ENCODE assay signal across 21 cellular contexts in genomic region chr1:153801786-153802697, GRCh38. TPM values are rescaled to one million over a fixed set of nuclear protein-coding genes. Genes with fewer than 3 reads are reported as not detected.
DNase-seq lines count a peak whose midpoint lies in the region; ATAC-seq and TF ChIP-seq lines count a peak whose summit lies in the region.
"Had no signal": no experiment of that assay in that cellular context is flagged by ENCODE, and none has a peak within 500 bp of the region (broad histone marks: within the 10 kb centered on the region; RNA-seq: fewer than 3 reads in every experiment).

No MANE protein-coding gene starts in this region.

- H3K9me2 ChIP-seq in GM23338 (ENCODE audit: insufficient read depth), result no peaks in the 10 kb centered on the region

- H3K4me3 ChIP-seq in GM23338 (no peak overlapping the region), neuronal stem cell (ENCODE audit: low read length in 2 of 2) (peak overlapping the region in 1 of 2 donors; percentile 11), thyroid gland (replicated peaks in 1 of 3) (no peak overlapping the region)
- H3K4me3 ChIP-seq: lung, tibial nerve had no signal

- no peak overlapping the region for H4K91ac ChIP-seq in neuronal stem cell (ENCODE audit: low read depth, low read length, poor library complexity)

- H3K4me1 Mint-ChIP-seq in activated CD4-positive, alpha-beta T cell treated with anti-CD3 and anti-CD28 coated beads, Interleukin-2, amount 10 ng/mL, durations not matched to agents 24 days and 14 days, result peaks cover 28% of the 10 kb centered on the region
- peaks cover 19% of the 10 kb centered on the region for H3K4me1 Mint-ChIP-seq in GM23338
- peaks cover 49% of the 10 kb centered on the region for H3K4me1 Mint-ChIP-seq in central memory CD8-positive, alpha-beta T cell

- no CpG with 5 or more reads among the region's 7 CpGs for WGBS in neuronal stem cell (ENCODE audit: extremely low coverage in 2 of 2, insufficient read length in 2 of 2, insufficient replicate concordance in 1 of 2), 2 donors
- 86% methylated on average over 7 of the region's 7 CpGs for WGBS in thyroid gland, 2 donors

- no peak overlapping the region for H2BK120ac ChIP-seq in neuronal stem cell (ENCODE audit: low read depth, low read length)

- H2BK5ac ChIP-seq in neuronal stem cell (ENCODE audit: low read length), result no peak overlapping the region

- intact Hi-C loops in activated CD4-positive, alpha-beta T cell treated with anti-CD3 and anti-CD28 coated beads, Interleukin-2, amount 10 ng/mL, durations not matched to agents 24 days and 14 days (cut with micrococcal nuclease), result no loop called here
- intact Hi-C loops in thyroid gland (cut with DNase I), result no loop called here

- no peaks in the 10 kb centered on the region for H3K9me3 ChIP-seq in neuronal stem cell (replicated peaks in 1 of 2; ENCODE audit: control insufficient read depth in 2 of 2, insufficient read depth in 1 of 2, low read depth in 1 of 2, low read length in 2 of 2)
- H3K9me3 ChIP-seq in thyroid gland, result no peaks in the 10 kb centered on the region
- H3K9me3 ChIP-seq: tibial nerve had no signal

- DNase-seq in activated CD4-positive, alpha-beta T cell treated with anti-CD3 and anti-CD28 coated beads, Interleukin-2, amount 10 ng/mL, durations not matched to agents 24 days and 14 days, result no peak
- DNase-seq in activated CD4-positive, alpha-beta T cell treated with anti-CD3 and anti-CD28 coated beads, Interleukin-2, amount 50 U/mL, for 48 hours, result no peak
- no peak for DNase-seq in GM23338 (ENCODE audit: low spot score)
- no peak for DNase-seq in central memory CD8-positive, alpha-beta T cell (ENCODE audit: low spot score in 2 of 2)
- DNase-seq in neuronal stem cell (ENCODE audit: low spot score), result no peak
- DNase-seq in thyroid gland, result no peak
- no peak for DNase-seq in OCI-M1 (lab: John Stamatoyannopoulos, UW)
- DNase-seq: activated CD4-positive, alpha-beta memory T cell treated with anti-CD3 and anti-CD28 coated beads, Interleukin-2, amount 10 ng/mL, durations not matched to agents 7 days and 5 days; activated gamma-delta T cell treated with Interleukin-2 at 50 U/mL for 16 hours; DMS79 treated with DMSO at 0.1 percent for 48 hours; KBM-7; naive B cell; NCI-H774; small intestine; stimulated activated CD4-positive, alpha-beta T cell treated with anti-CD3 and anti-CD28 coated beads, Interleukin-4, amount 100 ng/mL, for 4 hours; stimulated activated CD8-positive, alpha-beta memory T cell treated with anti-CD3 and anti-CD28 coated beads, Interleukin-4, amount 100 ng/mL, for 48 hours had no signal

- no peak overlapping the region for H3K4me3 Mint-ChIP-seq in activated CD4-positive, alpha-beta T cell treated with anti-CD3 and anti-CD28 coated beads, Interleukin-2, amount 10 ng/mL, durations not matched to agents 24 days and 14 days
- no peak overlapping the region; the same call in 2 of the 3 replicates for H3K4me3 Mint-ChIP-seq in GM23338
- H3K4me3 Mint-ChIP-seq in central memory CD8-positive, alpha-beta T cell, result no peak overlapping the region
- H3K4me3 Mint-ChIP-seq: activated CD4-positive, alpha-beta memory T cell treated with anti-CD3 and anti-CD28 coated beads, Interleukin-2, amount 10 ng/mL, durations not matched to agents 7 days and 5 days; naive B cell had no signal

- H2AFZ ChIP-seq in GM23338, result no peak overlapping the region
- no peak overlapping the region for H2AFZ ChIP-seq in neuronal stem cell (ENCODE audit: low read length)

- no peaks in the 10 kb centered on the region for H4K20me1 ChIP-seq in GM23338 (replicated peaks; ENCODE audit: insufficient read depth)

- no peak overlapping the region for H3K14ac ChIP-seq in neuronal stem cell (ENCODE audit: low read length)

- H3K23ac ChIP-seq in neuronal stem cell (ENCODE audit: low read depth, low read length, poor library complexity), result peak overlapping the region; percentile 13

- peaks cover 25% of the 10 kb centered on the region for H3K36me3 Mint-ChIP-seq in activated CD4-positive, alpha-beta T cell treated with anti-CD3 and anti-CD28 coated beads, Interleukin-2, amount 10 ng/mL, durations not matched to agents 24 days and 14 days (ENCODE audit: low read depth)
- H3K36me3 Mint-ChIP-seq in GM23338 (ENCODE audit: low read depth), result peaks cover 5% of the 10 kb centered on the region; the same call in 1 of the 3 replicates
- peaks cover 13% of the 10 kb centered on the region for H3K36me3 Mint-ChIP-seq in central memory CD8-positive, alpha-beta T cell (ENCODE audit: insufficient read depth)

- H3K27me3 Mint-ChIP-seq in activated CD4-positive, alpha-beta T cell treated with anti-CD3 and anti-CD28 coated beads, Interleukin-2, amount 10 ng/mL, durations not matched to agents 24 days and 14 days, result no peaks in the 10 kb centered on the region
- H3K27me3 Mint-ChIP-seq in GM23338 (ENCODE audit: insufficient read depth, low read depth, poor library complexity), result peaks cover 8% of the 10 kb centered on the region
- H3K27me3 Mint-ChIP-seq in central memory CD8-positive, alpha-beta T cell, result no peaks in the 10 kb centered on the region
- H3K27me3 Mint-ChIP-seq: activated CD4-positive, alpha-beta memory T cell treated with anti-CD3 and anti-CD28 coated beads, Interleukin-2, amount 10 ng/mL, durations not matched to agents 7 days and 5 days; naive B cell; progenitor cell of endocrine pancreas had no signal

- H3K4me1 ChIP-seq in GM23338 (ENCODE audit: insufficient read depth) (peaks cover 7% of the 10 kb centered on the region; the same call in 1 of the 2 replicates), neuronal stem cell (ENCODE audit: control insufficient read depth in 2 of 2, insufficient read depth in 1 of 2, low read depth in 1 of 2, low read length in 2 of 2) (peaks cover 0 to under 1% of the 10 kb centered on the region in 2 donors), thyroid gland (peaks cover 0 to 14% of the 10 kb centered on the region in 2 donors)

- H3K4ac ChIP-seq in neuronal stem cell (ENCODE audit: low read length), result no peak overlapping the region

- H3K79me2 ChIP-seq in GM23338 (replicated peaks; ENCODE audit: insufficient read depth), result no peaks in the 10 kb centered on the region

- H3K9ac ChIP-seq in neuronal stem cell (ENCODE audit: low read depth, low read length, poor library complexity), result no peak overlapping the region

- no peak overlapping the region for H2BK12ac ChIP-seq in neuronal stem cell (ENCODE audit: low read length)

- no peak overlapping the region for H3K27ac ChIP-seq in GM23338 (ENCODE audit: low read depth)
- no peak overlapping the region for H3K27ac ChIP-seq in neuronal stem cell (replicated peaks; ENCODE audit: low read length)
- H3K27ac ChIP-seq in thyroid gland, result no peak overlapping the region

- H3F3A ChIP-seq in GM23338 (replicated peaks; ENCODE audit: low read depth), result 0 out of 2 replicates have a peak, but pooled peaks cover 5% of the 10 kb centered on the region

- H2AK5ac ChIP-seq in neuronal stem cell (ENCODE audit: low read depth, low read length), result no peak overlapping the region

- H3K18ac ChIP-seq in neuronal stem cell (ENCODE audit: low read length), result no peak overlapping the region

- no peak for TF ChIP-seq CTCF in GM23338 (conservative IDR thresholded peaks at IDR 0.05; ENCODE audit: low read depth in 2 of 2)
- TF ChIP-seq CTCF in thyroid gland (IDR thresholded peaks at IDR 0.05), result no peak

- H3K27me3 ChIP-seq in GM23338 (ENCODE audit: insufficient read depth), result no peaks in the 10 kb centered on the region
- H3K27me3 ChIP-seq in neuronal stem cell (ENCODE audit: control insufficient read depth in 3 of 3, insufficient read depth in 3 of 3, low read depth in 1 of 3, low read length in 3 of 3), result peaks cover 0 to 2% (median 0%) of the 10 kb centered on the region in 3 experiments
- no peaks in the 10 kb centered on the region for H3K27me3 ChIP-seq in thyroid gland
- H3K27me3 ChIP-seq: tibial nerve had no signal

- H3K27ac Mint-ChIP-seq in activated CD4-positive, alpha-beta T cell treated with anti-CD3 and anti-CD28 coated beads, Interleukin-2, amount 10 ng/mL, durations not matched to agents 24 days and 14 days, result peak overlapping the region; percentile 39
- peak overlapping the region; percentile 3; the same call in 1 of the 2 replicates for H3K27ac Mint-ChIP-seq in GM23338
- peak overlapping the region; percentile 87 for H3K27ac Mint-ChIP-seq in central memory CD8-positive, alpha-beta T cell (ENCODE audit: low read depth)
- H3K27ac Mint-ChIP-seq: activated CD4-positive, alpha-beta memory T cell treated with anti-CD3 and anti-CD28 coated beads, Interleukin-2, amount 10 ng/mL, durations not matched to agents 7 days and 5 days had no signal

- ATAC-seq in GM23338 (no peak), GM18861 (IDR thresholded peaks at IDR 0.05; ENCODE audit: unreplicated experiment) (no peak)
- no peak for ATAC-seq in central memory CD8-positive, alpha-beta T cell (replicated peaks; ENCODE audit: extremely low read depth, poor library complexity, severe bottlenecking)
- ATAC-seq: Panc1 had no signal

- H3K36me3 ChIP-seq in GM23338 (ENCODE audit: insufficient read depth) (no peaks in the 10 kb centered on the region), neuronal stem cell (replicated peaks in 1 of 2; ENCODE audit: control insufficient read depth in 2 of 2, insufficient read depth in 2 of 2, low read length in 2 of 2) (peaks cover 13 to 69% of the 10 kb centered on the region in 2 donors), thyroid gland (no peaks in the 10 kb centered on the region)

- H3K79me1 ChIP-seq in neuronal stem cell (ENCODE audit: low read depth, low read length), result no peaks in the 10 kb centered on the region

- no peak overlapping the region for H2BK15ac ChIP-seq in neuronal stem cell (ENCODE audit: low read length)

- no peak for TF ChIP-seq POLR2A in thyroid gland (IDR thresholded peaks at IDR 0.05)

- no peak overlapping the region for H4K8ac ChIP-seq in neuronal stem cell (ENCODE audit: low read depth, low read length)

- H3K4me2 ChIP-seq in GM23338, result no peak overlapping the region
- no peak overlapping the region for H3K4me2 ChIP-seq in neuronal stem cell (ENCODE audit: insufficient read depth, low read length, poor library complexity, severe bottlenecking)

- no peaks in the 10 kb centered on the region for H3K9me3 Mint-ChIP-seq in activated CD4-positive, alpha-beta T cell treated with anti-CD3 and anti-CD28 coated beads, Interleukin-2, amount 10 ng/mL, durations not matched to agents 24 days and 14 days
- no peaks in the 10 kb centered on the region for H3K9me3 Mint-ChIP-seq in GM23338
- H3K9me3 Mint-ChIP-seq in central memory CD8-positive, alpha-beta T cell, result no peaks in the 10 kb centered on the region
- H3K9me3 Mint-ChIP-seq: activated CD4-positive, alpha-beta memory T cell treated with anti-CD3 and anti-CD28 coated beads, Interleukin-2, amount 10 ng/mL, durations not matched to agents 7 days and 5 days; naive B cell had no signal

TF ChIP-seq in GM23338, 12 proteins besides CTCF, POLR2A, EP300 and RAD21 (continues in another document):
- no peak for TF ChIP-seq ZNF114 (CRISPR knock-in tag; IDR thresholded peaks at IDR 0.05)

RNA-seq across cellular contexts. Expression of gene SLC27A3, which starts 26.8 kb away (rescaled TPM):
- total RNA-seq in activated CD4-positive, alpha-beta T cell treated with anti-CD3 and anti-CD28 coated beads, Interleukin-2, amount 10 ng/mL, durations not matched to agents 24 days and 14 days, result 10.0 and 10.3 TPM in 2 replicates
- total RNA-seq in GM23338 (2014; rRNA removed; shearing (Covaris generic)), result 18.8 and 24.2 TPM in 2 replicates
- polyA plus RNA-seq in GM23338 (2016; fragmentation: Nextera tagmentation; extraction: Ambion mirVana), result 26.3 and 27.1 TPM in 2 replicates
- 7.5 TPM for polyA plus RNA-seq in neuronal stem cell (2013, experiment 1 of 2)
- 7.2 TPM for polyA plus RNA-seq in neuronal stem cell (2013, experiment 2 of 2)
- total RNA-seq in thyroid gland, result 10 to 100 TPM; 14.4 to 32.5 (median 23.2) TPM

Comparison
In these comparisons a context has a peak if more than half of its experiments do, and no peak if none do; other contexts are left out.
1. H3K27ac Mint-ChIP-seq: peak in every context shown above with its lines; median percentile 87 in central memory CD8-positive, alpha-beta T cell; 39 in activated CD4-positive, alpha-beta T cell treated with anti-CD3 and anti-CD28 coated beads, Interleukin-2, amount 10 ng/mL, durations not matched to agents 24 days and 14 days; 3 in GM23338.